Comparison of ENCODE assay signal across 1 cellular context in the genomic region with DNA sequence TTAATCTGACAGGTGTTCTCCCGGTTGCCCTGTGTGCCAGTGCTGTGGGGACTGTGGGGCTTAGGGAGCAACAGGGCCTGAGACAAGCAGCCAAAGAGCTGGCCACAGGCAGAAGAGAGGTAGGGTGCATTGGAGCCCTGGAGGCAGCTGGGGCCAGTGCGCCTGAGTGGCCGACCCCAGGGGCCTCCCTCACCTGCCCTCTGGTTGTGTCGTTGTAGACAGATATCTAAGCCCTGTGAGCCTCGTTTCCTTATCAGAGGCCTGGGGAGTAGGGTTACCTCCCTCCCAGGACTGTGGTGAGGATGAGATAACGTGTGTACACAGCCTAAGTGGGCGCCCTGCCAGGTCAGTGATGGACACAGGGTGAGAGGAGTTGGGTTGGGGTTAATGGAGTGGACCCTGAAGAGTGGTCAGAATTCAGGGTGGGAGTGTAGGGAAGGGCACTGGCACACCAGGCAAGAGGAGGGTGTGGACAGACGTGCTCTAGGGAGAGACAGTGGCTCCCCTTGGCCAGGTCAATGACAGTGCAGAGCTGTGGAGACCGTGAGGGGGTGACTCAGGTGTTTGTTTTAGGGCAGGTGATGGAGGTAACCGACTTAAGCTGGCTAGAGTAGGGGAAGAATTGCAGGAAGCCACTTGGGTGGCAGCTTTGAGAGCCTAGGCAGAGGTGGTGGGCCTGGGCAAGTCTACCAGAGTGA.
TF ChIP-seq lines count a peak whose summit lies in the region.

No MANE protein-coding gene starts in this region.

TF ChIP-seq in GM23338, 12 proteins besides CTCF, POLR2A, EP300 and RAD21 (continued from another document):
- TF ChIP-seq, protein P1, sequence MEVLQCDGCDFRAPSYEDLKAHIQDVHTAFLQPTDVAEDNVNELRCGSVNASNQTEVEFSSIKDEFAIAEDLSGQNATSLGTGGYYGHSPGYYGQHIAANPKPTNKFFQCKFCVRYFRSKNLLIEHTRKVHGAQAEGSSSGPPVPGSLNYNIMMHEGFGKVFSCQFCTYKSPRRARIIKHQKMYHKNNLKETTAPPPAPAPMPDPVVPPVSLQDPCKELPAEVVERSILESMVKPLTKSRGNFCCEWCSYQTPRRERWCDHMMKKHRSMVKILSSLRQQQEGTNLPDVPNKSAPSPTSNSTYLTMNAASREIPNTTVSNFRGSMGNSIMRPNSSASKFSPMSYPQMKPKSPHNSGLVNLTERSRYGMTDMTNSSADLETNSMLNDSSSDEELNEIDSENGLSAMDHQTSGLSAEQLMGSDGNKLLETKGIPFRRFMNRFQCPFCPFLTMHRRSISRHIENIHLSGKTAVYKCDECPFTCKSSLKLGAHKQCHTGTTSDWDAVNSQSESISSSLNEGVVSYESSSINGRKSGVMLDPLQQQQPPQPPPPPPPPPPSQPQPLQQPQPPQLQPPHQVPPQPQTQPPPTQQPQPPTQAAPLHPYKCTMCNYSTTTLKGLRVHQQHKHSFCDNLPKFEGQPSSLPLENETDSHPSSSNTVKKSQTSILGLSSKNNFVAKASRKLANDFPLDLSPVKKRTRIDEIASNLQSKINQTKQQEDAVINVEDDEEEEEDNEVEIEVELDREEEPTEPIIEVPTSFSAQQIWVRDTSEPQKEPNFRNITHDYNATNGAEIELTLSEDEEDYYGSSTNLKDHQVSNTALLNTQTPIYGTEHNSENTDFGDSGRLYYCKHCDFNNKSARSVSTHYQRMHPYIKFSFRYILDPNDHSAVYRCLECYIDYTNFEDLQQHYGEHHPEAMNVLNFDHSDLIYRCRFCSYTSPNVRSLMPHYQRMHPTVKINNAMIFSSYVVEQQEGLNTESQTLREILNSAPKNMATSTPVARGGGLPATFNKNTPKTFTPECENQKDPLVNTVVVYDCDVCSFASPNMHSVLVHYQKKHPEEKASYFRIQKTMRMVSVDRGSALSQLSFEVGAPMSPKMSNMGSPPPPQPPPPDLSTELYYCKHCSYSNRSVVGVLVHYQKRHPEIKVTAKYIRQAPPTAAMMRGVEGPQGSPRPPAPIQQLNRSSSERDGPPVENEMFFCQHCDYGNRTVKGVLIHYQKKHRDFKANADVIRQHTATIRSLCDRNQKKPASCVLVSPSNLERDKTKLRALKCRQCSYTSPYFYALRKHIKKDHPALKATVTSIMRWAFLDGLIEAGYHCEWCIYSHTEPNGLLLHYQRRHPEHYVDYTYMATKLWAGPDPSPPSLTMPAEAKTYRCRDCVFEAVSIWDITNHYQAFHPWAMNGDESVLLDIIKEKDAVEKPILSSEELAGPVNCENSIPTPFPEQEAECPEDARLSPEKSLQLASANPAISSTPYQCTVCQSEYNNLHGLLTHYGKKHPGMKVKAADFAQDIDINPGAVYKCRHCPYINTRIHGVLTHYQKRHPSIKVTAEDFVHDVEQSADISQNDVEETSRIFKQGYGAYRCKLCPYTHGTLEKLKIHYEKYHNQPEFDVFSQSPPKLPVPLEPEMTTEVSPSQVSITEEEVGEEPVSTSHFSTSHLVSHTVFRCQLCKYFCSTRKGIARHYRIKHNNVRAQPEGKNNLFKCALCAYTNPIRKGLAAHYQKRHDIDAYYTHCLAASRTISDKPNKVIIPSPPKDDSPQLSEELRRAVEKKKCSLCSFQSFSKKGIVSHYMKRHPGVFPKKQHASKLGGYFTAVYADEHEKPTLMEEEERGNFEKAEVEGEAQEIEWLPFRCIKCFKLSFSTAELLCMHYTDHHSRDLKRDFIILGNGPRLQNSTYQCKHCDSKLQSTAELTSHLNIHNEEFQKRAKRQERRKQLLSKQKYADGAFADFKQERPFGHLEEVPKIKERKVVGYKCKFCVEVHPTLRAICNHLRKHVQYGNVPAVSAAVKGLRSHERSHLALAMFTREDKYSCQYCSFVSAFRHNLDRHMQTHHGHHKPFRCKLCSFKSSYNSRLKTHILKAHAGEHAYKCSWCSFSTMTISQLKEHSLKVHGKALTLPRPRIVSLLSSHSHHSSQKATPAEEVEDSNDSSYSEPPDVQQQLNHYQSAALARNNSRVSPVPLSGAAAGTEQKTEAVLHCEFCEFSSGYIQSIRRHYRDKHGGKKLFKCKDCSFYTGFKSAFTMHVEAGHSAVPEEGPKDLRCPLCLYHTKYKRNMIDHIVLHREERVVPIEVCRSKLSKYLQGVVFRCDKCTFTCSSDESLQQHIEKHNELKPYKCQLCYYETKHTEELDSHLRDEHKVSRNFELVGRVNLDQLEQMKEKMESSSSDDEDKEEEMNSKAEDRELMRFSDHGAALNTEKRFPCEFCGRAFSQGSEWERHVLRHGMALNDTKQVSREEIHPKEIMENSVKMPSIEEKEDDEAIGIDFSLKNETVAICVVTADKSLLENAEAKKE (CRISPR knock-in tag; IDR thresholded peaks at IDR 0.05): no peak
- TF ChIP-seq STAT1 (IDR thresholded peaks at IDR 0.05; ENCODE audit: unreplicated experiment): no peak
- no peak for TF ChIP-seq EZH2 (IDR thresholded peaks at IDR 0.05; ENCODE audit: low read depth, unreplicated experiment)
- no peak for TF ChIP-seq ZNF114 (CRISPR knock-in tag; IDR thresholded peaks at IDR 0.05)
- no peak for TF ChIP-seq ZNF331 (CRISPR knock-in tag; IDR thresholded peaks at IDR 0.05; ENCODE audit: low read depth)
- no peak for TF ChIP-seq JUNB (IDR thresholded peaks at IDR 0.05; ENCODE audit: unreplicated experiment)
- TF ChIP-seq CREB1 (CRISPR knock-in tag; IDR thresholded peaks at IDR 0.05; ENCODE audit: low read depth): no peak
- TF ChIP-seq POLR2AphosphoS5 (IDR thresholded peaks at IDR 0.05; ENCODE audit: low read depth): no peak
